ENCODE assay signal across 1 cellular context in genomic region chr20:25299801-25300200, GRCh38.
TF ChIP-seq lines count a peak whose summit lies in the region.

No MANE protein-coding gene starts in this region.

TF ChIP-seq in GM23338, 12 proteins besides CTCF, POLR2A, EP300 and RAD21 (continued from another document):
- no peak for TF ChIP-seq ZNF462 (CRISPR knock-in tag; IDR thresholded peaks at IDR 0.05)
- TF ChIP-seq STAT1 (IDR thresholded peaks at IDR 0.05; ENCODE audit: unreplicated experiment), result no peak
TF ChIP-seq in GM23338: peak in this region for 0.
